Comparison of ENCODE assay signal across 26 cellular contexts in the genomic region with DNA sequence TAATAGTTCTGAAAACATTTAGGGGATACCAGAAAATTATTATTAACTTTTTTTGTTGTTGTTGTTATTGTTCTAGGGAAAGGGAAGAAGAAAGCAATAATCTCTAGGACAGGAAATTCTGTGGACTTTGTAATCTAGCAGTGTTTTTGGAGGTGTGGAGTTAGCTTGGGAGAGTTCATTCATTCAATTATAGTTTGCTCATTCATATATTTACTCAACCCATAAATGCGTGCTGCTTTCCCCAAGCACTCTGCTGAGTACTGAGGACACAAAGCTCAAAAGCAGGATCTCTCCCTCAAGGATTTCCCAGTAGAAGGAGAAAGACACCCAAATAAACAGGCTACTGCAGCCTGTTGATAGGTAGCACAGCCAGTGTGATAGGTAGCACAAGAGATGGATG.
"Had no signal": no experiment of that assay in that cellular context is flagged by ENCODE, and none has a peak within 500 bp of the region (broad histone marks: within the 10 kb centered on the region; RNA-seq: fewer than 3 reads in every experiment).

No MANE protein-coding gene starts in this region.

- H3K4me1 ChIP-seq: parathyroid adenoma, psoas muscle, right lobe of liver, thyroid gland, tibial nerve, upper lobe of left lung had no signal

- H3K79me2 ChIP-seq: parathyroid adenoma had no signal

- H2AFZ ChIP-seq: neural progenitor cell, parathyroid adenoma had no signal

- H3K4me2 ChIP-seq: neural progenitor cell had no signal

- H3K27me3 ChIP-seq: neural progenitor cell, ovary, right lobe of liver, sigmoid colon, stomach, thyroid gland, tibial nerve, upper lobe of left lung, uterus had no signal

- ATAC-seq: naive thymus-derived CD8-positive, alpha-beta T cell; natural killer cell treated with Interleukin-12 subunit alpha and Interleukin-12 subunit beta and Interleukin-15 and Interleukin-18, amount 100 ng/mL, for 72 hours; psoas muscle; right cardiac atrium; right lobe of liver; stimulated activated effector memory CD8-positive, alpha-beta T cell treated with anti-CD3 and anti-CD28 coated beads, Interleukin-12 subunit alpha, Interleukin-12 subunit beta, amount 100 ng/mL, for 72 hours; stimulated activated naive B cell treated with anti-CD40 and anti-IgM and Interleukin-4, amounts not matched to agents 10 μg/mL and 1 μg/mL and 100 μg/mL, for 72 hours had no signal

- DNase-seq: naive thymus-derived CD8-positive, alpha-beta T cell; occipital lobe; ovary; posterior cingulate gyrus; psoas muscle; right cardiac atrium; right lobe of liver; sigmoid colon; small intestine; stimulated activated CD4-positive, alpha-beta T cell treated with anti-CD3 and anti-CD28 coated beads, Interleukin-15, amount 100 ng/mL, for 24 hours; stimulated activated CD4-positive, alpha-beta T cell treated with anti-CD3 and anti-CD28 coated beads, Interleukin-2, amount 100 ng/mL, for 24 hours; stimulated activated CD4-positive, alpha-beta T cell treated with anti-CD3 and anti-CD28 coated beads, Interleukin-2, amount 100 ng/mL, for 48 hours; stimulated activated CD4-positive, alpha-beta T cell treated with anti-CD3 and anti-CD28 coated beads, Interleukin-4, amount 100 ng/mL, for 24 hours; stimulated activated naive B cell treated with anti-CD40 and anti-IgM and Interleukin-4, amounts not matched to agents 10 μg/mL and 1 μg/mL and 100 μg/mL, for 72 hours; stimulated activated naive CD4-positive, alpha-beta T cell treated with Interleukin-2 at 50 U/mL for 16 hours; stomach; thyroid gland; trophoblast cell; upper lobe of left lung; uterus had no signal

- H3K36me3 ChIP-seq: neural progenitor cell, ovary, right lobe of liver, sigmoid colon, stomach, thoracic aorta, thyroid gland, tibial nerve, upper lobe of left lung, uterus had no signal

- H3K4me3 ChIP-seq: neural progenitor cell, ovary, psoas muscle, right lobe of liver, sigmoid colon, stomach, thoracic aorta, thyroid gland, tibial nerve, upper lobe of left lung, uterus had no signal

- H3K27ac ChIP-seq: neural progenitor cell, ovary, parathyroid adenoma, psoas muscle, right lobe of liver, sigmoid colon, stomach, thoracic aorta, thyroid gland, tibial nerve, upper lobe of left lung, uterus had no signal

- FAIRE-seq: small intestine had no signal

- H3K9me3 ChIP-seq: ovary, psoas muscle, right lobe of liver, sigmoid colon, stomach, thoracic aorta, thyroid gland, tibial nerve, upper lobe of left lung, uterus had no signal

- H3K9ac ChIP-seq: neural progenitor cell, parathyroid adenoma had no signal
